In genomic region chr7:96244992-96245292, GRCh38 we compare ENCODE assay signal across 36 cellular contexts.
"Had no signal": no experiment of that assay in that cellular context is flagged by ENCODE, and none has a peak within 500 bp of the region (broad histone marks: within the 10 kb centered on the region; RNA-seq: fewer than 3 reads in every experiment).

No MANE protein-coding gene starts in this region.

- H3K27me3 ChIP-seq: adrenal gland, body of pancreas, MG63, Peyer's patch, SJSA1 had no signal

- H3K27ac ChIP-seq: adrenal gland, body of pancreas, Peyer's patch, SJSA1 had no signal

- H3K4me3 Mint-ChIP-seq: activated CD4-positive, alpha-beta T cell treated with anti-CD3 and anti-CD28 coated beads, Interleukin-2, amount 10 ng/mL, durations not matched to agents 24 days and 14 days; activated CD8-positive, alpha-beta T cell treated with anti-CD3 and anti-CD28 coated beads, Interleukin-2, amount 10 ng/mL, durations not matched to agents 7 days and 5 days; activated naive CD4-positive, alpha-beta T cell treated with anti-CD3 and anti-CD28 coated beads, Interleukin-2, amount 50 U/mL, for 24 hours; activated naive CD8-positive, alpha-beta T cell treated with anti-CD3 and anti-CD28 coated beads, Interleukin-2, amount 10 ng/mL, durations not matched to agents 7 days and 5 days; activated T-cell treated with anti-CD3 and anti-CD28 coated beads, Interleukin-2, amount 50 U/mL, for 24 hours; T-helper 1 cell treated with Interleukin-12 subunit alpha and Interleukin-12 subunit beta and Interleukin-4 antibody, amounts not matched to agents 30 μg/mL and 1 μg/mL, for 36 hours; T-helper 2 cell treated with Interferon-gamma antibody and Interleukin-4, amounts not matched to agents 5 μg/mL and 100 μg/mL, for 36 hours had no signal

- H3K27me3 Mint-ChIP-seq: activated CD4-positive, alpha-beta T cell treated with anti-CD3 and anti-CD28 coated beads, Interleukin-2, amount 10 ng/mL, durations not matched to agents 24 days and 14 days; activated naive CD4-positive, alpha-beta T cell treated with anti-CD3 and anti-CD28 coated beads, Interleukin-2, amount 50 U/mL, for 24 hours; activated naive CD8-positive, alpha-beta T cell treated with anti-CD3 and anti-CD28 coated beads, Interleukin-2, amount 10 ng/mL, durations not matched to agents 7 days and 5 days; activated T-cell treated with anti-CD3 and anti-CD28 coated beads, Interleukin-2, amount 50 U/mL, for 24 hours had no signal

- H3K4me2 ChIP-seq: SK-N-SH had no signal

- H3K9me3 ChIP-seq: adrenal gland, body of pancreas, MG63, Peyer's patch, SJSA1, SK-N-SH had no signal

- DNase-seq: activated CD4-positive, alpha-beta T cell treated with anti-CD3 and anti-CD28 coated beads, Interleukin-2, amount 10 ng/mL, durations not matched to agents 24 days and 14 days; activated CD4-positive, alpha-beta T cell treated with anti-CD3 and anti-CD28 coated beads, Interleukin-2, amount 50 U/mL, for 4 hours; activated CD8-positive, alpha-beta T cell treated with anti-CD3 and anti-CD28 coated beads, Interleukin-2, amount 10 ng/mL, durations not matched to agents 7 days and 5 days; activated gamma-delta T cell; activated naive CD4-positive, alpha-beta T cell treated with Interleukin-2 at 50 U/mL for 16 hours; activated naive CD8-positive, alpha-beta T cell treated with anti-CD3 and anti-CD28 coated beads, Interleukin-2, amount 10 ng/mL, durations not matched to agents 7 days and 5 days; activated T-cell treated with anti-CD3 and anti-CD28 coated beads, Interleukin-2, amount 50 U/mL, for 24 hours; adrenal gland; body of pancreas; caudate nucleus; cerebellar nuclear complex; Kasumi-1; KG1; MG63; NCI-H1048; NCI-H1436 treated with DMSO at 0.1 percent for 48 hours; NCI-H1694 treated with DMSO at 0.1 percent for 48 hours; NCI-H2029; NCI-H2171 treated with DMSO at 0.1 percent for 48 hours; NCI-H2227 treated with DMSO at 0.1 percent for 48 hours; NCI-H524 treated with DMSO at 0.1 percent for 48 hours; NCI-H748 treated with DMSO at 0.1 percent for 48 hours; NK-92 treated with Interleukin-12 subunit alpha and Interleukin-12 subunit beta, amount 100 ng/mL, for 24 hours; PC-3; Peyer's patch; RPMI8226; SHP77 treated with DMSO at 0.1 percent for 48 hours; SK-N-SH had no signal

- H3K27ac Mint-ChIP-seq: activated CD4-positive, alpha-beta T cell treated with anti-CD3 and anti-CD28 coated beads, Interleukin-2, amount 10 ng/mL, durations not matched to agents 24 days and 14 days; activated CD8-positive, alpha-beta T cell treated with anti-CD3 and anti-CD28 coated beads, Interleukin-2, amount 10 ng/mL, durations not matched to agents 7 days and 5 days; activated naive CD4-positive, alpha-beta T cell treated with anti-CD3 and anti-CD28 coated beads, Interleukin-2, amount 50 U/mL, for 24 hours; activated naive CD8-positive, alpha-beta T cell treated with anti-CD3 and anti-CD28 coated beads, Interleukin-2, amount 10 ng/mL, durations not matched to agents 7 days and 5 days; activated T-cell treated with anti-CD3 and anti-CD28 coated beads, Interleukin-2, amount 50 U/mL, for 24 hours; activated T-helper 2 cell treated with anti-CD3 and anti-CD28 coated beads, Interferon-gamma antibody, Interleukin-2, Interleukin-4, amounts not matched to agents 10 μg/mL and 5 μg/mL and 100 μg/mL, durations not matched to agents 14 hours and 24 hours and 36 hours; T-helper 1 cell treated with Interleukin-12 subunit alpha and Interleukin-12 subunit beta and Interleukin-4 antibody, amounts not matched to agents 30 μg/mL and 1 μg/mL, for 36 hours; T-helper 2 cell treated with Interferon-gamma antibody and Interleukin-4, amounts not matched to agents 5 μg/mL and 100 μg/mL, for 36 hours had no signal

- FAIRE-seq: astrocyte, bronchial epithelial cell, TTC549 had no signal

- H3K36me3 Mint-ChIP-seq: activated naive CD8-positive, alpha-beta T cell treated with anti-CD3 and anti-CD28 coated beads, Interleukin-2, amount 10 ng/mL, durations not matched to agents 7 days and 5 days had no signal

- H3K9me3 Mint-ChIP-seq: activated CD4-positive, alpha-beta T cell treated with anti-CD3 and anti-CD28 coated beads, Interleukin-2, amount 10 ng/mL, durations not matched to agents 24 days and 14 days; activated naive CD4-positive, alpha-beta T cell treated with anti-CD3 and anti-CD28 coated beads, Interleukin-2, amount 50 U/mL, for 24 hours; activated naive CD8-positive, alpha-beta T cell treated with anti-CD3 and anti-CD28 coated beads, Interleukin-2, amount 10 ng/mL, durations not matched to agents 7 days and 5 days; activated T-cell treated with anti-CD3 and anti-CD28 coated beads, Interleukin-2, amount 50 U/mL, for 24 hours; activated T-helper 2 cell treated with anti-CD3 and anti-CD28 coated beads, Interferon-gamma antibody, Interleukin-2, Interleukin-4, amounts not matched to agents 10 μg/mL and 5 μg/mL and 100 μg/mL, durations not matched to agents 14 hours and 24 hours and 36 hours; T-helper 1 cell treated with Interleukin-12 subunit alpha and Interleukin-12 subunit beta and Interleukin-4 antibody, amounts not matched to agents 30 μg/mL and 1 μg/mL, for 36 hours; T-helper 2 cell treated with Interferon-gamma antibody and Interleukin-4, amounts not matched to agents 5 μg/mL and 100 μg/mL, for 36 hours had no signal

- H3K9ac ChIP-seq: SK-N-SH had no signal

- H3K4me3 ChIP-seq: adrenal gland, body of pancreas, MG63, Peyer's patch, SJSA1 had no signal

- H3K36me3 ChIP-seq: adrenal gland, MG63, Peyer's patch, SJSA1 had no signal

- H3K4me1 ChIP-seq: body of pancreas, Peyer's patch had no signal

- ATAC-seq: activated CD8-positive, alpha-beta T cell treated with anti-CD3 and anti-CD28 coated beads, Interleukin-2, amount 10 ng/mL, durations not matched to agents 7 days and 5 days; body of pancreas; PC-3 had no signal
